ENCODE assay signal across 10 cellular contexts in genomic region chr7:55308186-55308929, GRCh38. TPM values are rescaled to one million over a fixed set of nuclear protein-coding genes. Genes with fewer than 3 reads are reported as not detected.
DNase-seq lines count a peak whose midpoint lies in the region; ATAC-seq and TF ChIP-seq lines count a peak whose summit lies in the region.
"Had no signal": no experiment of that assay in that cellular context is flagged by ENCODE, and none has a peak within 500 bp of the region (broad histone marks: within the 10 kb centered on the region; RNA-seq: fewer than 3 reads in every experiment).

No MANE protein-coding gene starts in this region.

- DNase-seq in AG08395 (ENCODE audit: low spot score), result peak; percentile 83
- DNase-seq in SK-N-SH, result no peak
- no peak for DNase-seq in heart left ventricle
- DNase-seq in transverse colon, result no peak
- DNase-seq: H7, NCI-H146 had no signal

- H3K27ac ChIP-seq in SK-N-SH (ENCODE audit: low read depth in 2 of 2, low read length in 1 of 2) (peak overlapping the region; percentile 60 to 71; a peak in 3 of 4 replicates), heart left ventricle (peak overlapping the region in 4 of 12 donors; percentile 3 to 43 (median 14)), transverse colon (no peak overlapping the region)

- ATAC-seq in GM21381 (IDR thresholded peaks at IDR 0.05; ENCODE audit: unreplicated experiment) (peak; percentile 1), heart left ventricle (peak; percentile 73 to 87 (median 84)), GM21526 (IDR thresholded peaks at IDR 0.05; ENCODE audit: low FRiP score, unreplicated experiment) (no peak), HG03342 (IDR thresholded peaks at IDR 0.05; ENCODE audit: unreplicated experiment) (no peak), HG02588 (IDR thresholded peaks at IDR 0.05; ENCODE audit: unreplicated experiment) (no peak)

- POLR2A ChIA-PET in SK-N-SH (lab: Yijun Ruan, JAX), result interaction anchor here (0.7 kb wide), 1 partner anchor 193 kb away, joined by 4 read pairs; no protein-coding TSS in a partner anchor

- peak in 1 of 2 experiments; percentile 94; a peak in 2 of 4 replicates for TF ChIP-seq EP300 in SK-N-SH (IDR thresholded peaks at IDR 0.05; ENCODE audit: borderline replicate concordance in 1 of 2, low read depth in 1 of 2, low read length in 1 of 2)
- TF ChIP-seq EP300 in transverse colon (IDR thresholded peaks at IDR 0.05; ENCODE audit: low read depth), result no peak

- intact Hi-C loops in heart left ventricle (cut with DNase I) (no loop called here), transverse colon (cut with DNase I; ENCODE audit: low total_unique reads) (no loop called here)

- peak overlapping the region; percentile 22; the same call in 1 of the 2 replicates for H3K9ac ChIP-seq in SK-N-SH

- no peaks in the 10 kb centered on the region for H3K9me2 ChIP-seq in SK-N-SH

- H2AFZ ChIP-seq in SK-N-SH (ENCODE audit: low read depth), result no peak overlapping the region; the same call in 1 of the 2 replicates

- TF ChIP-seq POLR2A in heart left ventricle (IDR thresholded peaks at IDR 0.05), result no peak
- no peak for TF ChIP-seq POLR2A in transverse colon (IDR thresholded peaks at IDR 0.05)

- H3K4me2 ChIP-seq in SK-N-SH, result peak overlapping the region; percentile 46

- no peak for TF ChIP-seq CTCF in SK-N-SH (IDR thresholded peaks at IDR 0.05)
- TF ChIP-seq CTCF in heart left ventricle (IDR thresholded peaks at IDR 0.05), result no peak
- no peak for TF ChIP-seq CTCF in transverse colon (IDR thresholded peaks at IDR 0.05)

- H3K4me1 ChIP-seq in SK-N-SH (ENCODE audit: control insufficient read depth in 1 of 2, insufficient read depth in 2 of 2, low read depth in 1 of 2, low read length in 1 of 2) (peaks cover 0 to 20% of the 10 kb centered on the region in 2 experiments; a peak in 2 of 4 replicates), heart left ventricle (peaks cover 0 to 27% (median 9%) of the 10 kb centered on the region in 12 donors), transverse colon (no peaks in the 10 kb centered on the region)

- H3K27me3 ChIP-seq in SK-N-SH (ENCODE audit: insufficient read depth) (no peaks in the 10 kb centered on the region), heart left ventricle (no peaks in the 10 kb centered on the region), transverse colon (no peaks in the 10 kb centered on the region)

- H3K79me2 ChIP-seq in SK-N-SH (ENCODE audit: insufficient read depth), result no peaks in the 10 kb centered on the region

- in situ Hi-C loops in transverse colon (cut with MboI; ENCODE audit: low pct_ligation_motif_present in 1 of 4, low pct_unique_long_range_greater_than_20kb in 1 of 4, low sequenced_read_pairs in 3 of 4), result no loop called here

- H3K36me3 ChIP-seq in SK-N-SH (replicated peaks in 1 of 2; ENCODE audit: control insufficient read depth in 1 of 2, insufficient read depth in 2 of 2, low read length in 1 of 2) (no peaks in the 10 kb centered on the region), heart left ventricle (no peaks in the 10 kb centered on the region), transverse colon (no peaks in the 10 kb centered on the region)

- no peaks in the 10 kb centered on the region for H4K20me1 ChIP-seq in SK-N-SH (ENCODE audit: insufficient read depth)

- 20% methylated on average over 3 of the region's 3 CpGs for WGBS in SK-N-SH (ENCODE audit: low lambda C conversion rate)
- WGBS in heart left ventricle, 4 donors, result 24 to 42% (median 28%) methylated on average over 3 of the region's 3 CpGs
- 77 to 80% methylated on average over 1 to 3 of the region's 3 CpGs for WGBS in transverse colon (ENCODE audit: low coverage in 1 of 2), 2 donors

- H3K9me3 ChIP-seq in SK-N-SH (no peaks in the 10 kb centered on the region), heart left ventricle (no peaks in the 10 kb centered on the region), transverse colon (no peaks in the 10 kb centered on the region)

- H3F3A ChIP-seq in SK-N-SH (replicated peaks; ENCODE audit: insufficient read depth), result peaks cover 15% of the 10 kb centered on the region

- CTCF ChIA-PET in SK-N-SH (lab: Yijun Ruan, JAX), result interaction anchor here (0.6 to 5.5 kb wide), 7 partner anchors 11 to 615 kb away, joined by 3 to 20 read pairs (median 7); no protein-coding TSS in a partner anchor

- no peak for TF ChIP-seq RAD21 in SK-N-SH (IDR thresholded peaks at IDR 0.05; ENCODE audit: low read length)

- H3K4me3 ChIP-seq in SK-N-SH (ENCODE audit: low read depth in 2 of 2, low read length in 1 of 2), result no peak overlapping the region
- H3K4me3 ChIP-seq in heart left ventricle, result no peak overlapping the region
- no peak overlapping the region for H3K4me3 ChIP-seq in transverse colon

TF ChIP-seq in SK-N-SH, 30 proteins besides CTCF, POLR2A, EP300 and RAD21 (continues in another document):
- TF ChIP-seq GATA2 (CRISPR knock-in tag; IDR thresholded peaks at IDR 0.05) (no peak), RCOR1 (IDR thresholded peaks at IDR 0.05; ENCODE audit: low read length) (no peak), POLR2AphosphoS5 (IDR thresholded peaks at IDR 0.05; ENCODE audit: low read depth, low read length) (peak; percentile 67; the same call in 1 of the 2 replicates), USF2 (IDR thresholded peaks at IDR 0.05; ENCODE audit: borderline replicate concordance, low read depth, low read length) (no peak), NRF1 (IDR thresholded peaks at IDR 0.05; ENCODE audit: low read depth, low read length) (no peak), REST (IDR thresholded peaks at IDR 0.05; ENCODE audit: low read depth, low read length) (no peak), RXRA (IDR thresholded peaks at IDR 0.05; ENCODE audit: borderline replicate concordance, low read depth) (peak; percentile 84; the same call in 1 of the 2 replicates), NFIC (IDR thresholded peaks at IDR 0.05; ENCODE audit: borderline replicate concordance) (peak; percentile 90), IRF3 (IDR thresholded peaks at IDR 0.05; ENCODE audit: low read depth, low read length) (no peak), FOXJ3 (CRISPR knock-in tag; IDR thresholded peaks at IDR 0.05) (no peak), YY1 (IDR thresholded peaks at IDR 0.05; ENCODE audit: low read depth) (no peak), FOXM1 (IDR thresholded peaks at IDR 0.05; ENCODE audit: low read depth) (peak; percentile 64), ELF1 (IDR thresholded peaks at IDR 0.05) (peak; percentile 21; the same call in 1 of the 2 replicates), GABPA (IDR thresholded peaks at IDR 0.05; ENCODE audit: low read depth) (no peak; the same call in 1 of the 2 replicates), MXI1 (IDR thresholded peaks at IDR 0.05; ENCODE audit: low read depth, low read length) (no peak)

RNA-seq across cellular contexts. Expression of gene LANCL2, which starts 56.8 kb away (rescaled TPM):
- polyA plus RNA-seq in SK-N-SH (2012; rRNA removed) (25.8 and 36.7 TPM in 2 replicates), heart left ventricle (1 to 10 TPM; 2.6 to 6.3 TPM)
- polyA plus RNA-seq in SK-N-SH (2012; cell fraction: cytosol; rRNA removed), result 26.2 and 27.8 TPM in 2 replicates
- 47.6 and 71.0 TPM in 2 replicates for polyA plus RNA-seq in SK-N-SH (2012; cell fraction: nucleus; rRNA removed)
- total RNA-seq in heart left ventricle (10 to 100 TPM in 2 of 9 donors, 1 to 10 TPM in 7; 4.3 to 10.3 (median 8.5) TPM), transverse colon (10 to 100 TPM in 3 of 4 donors, 1 to 10 TPM in 1; 6.4 to 27.0 (median 15.6) TPM)

Comparison
In these comparisons a context has a peak if more than half of its experiments do, and no peak if none do; other contexts are left out.
1. ATAC-seq: peak in GM21381 (single experiment) and heart left ventricle (4 of 4); none in GM21526 (single experiment), HG03342 (single experiment) and HG02588 (single experiment).
2. H3K27ac ChIP-seq: peak in SK-N-SH (2 of 2); none in transverse colon (0 of 4).